1 cellular context compared by ENCODE assay signal in the genomic region with DNA sequence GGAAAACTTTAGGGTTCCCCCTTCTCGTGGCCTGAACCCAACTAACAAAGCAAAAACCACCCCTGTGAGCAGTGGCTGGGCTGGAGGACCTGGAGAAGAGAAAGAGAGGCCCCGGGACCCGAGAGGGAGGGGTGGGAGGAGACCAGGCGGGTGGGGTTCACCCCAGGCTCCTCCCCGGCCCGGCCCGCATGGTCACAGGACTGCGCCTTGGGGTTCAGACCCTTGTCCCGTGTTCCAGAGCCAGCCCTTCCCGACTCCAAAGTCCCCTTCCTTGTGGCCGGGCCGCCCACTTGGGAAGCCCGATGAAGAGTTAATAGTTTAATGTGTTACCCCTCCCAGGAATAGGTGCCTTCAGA.
TF ChIP-seq lines count a peak whose summit lies in the region.

No MANE protein-coding gene starts in this region.

TF ChIP-seq in HepG2, 621 proteins besides CTCF, POLR2A, EP300 and RAD21:
- no peak for TF ChIP-seq FOXA1 (IDR thresholded peaks at IDR 0.05)
- TF ChIP-seq FOXA1 (CRISPR knock-in tag; IDR thresholded peaks at IDR 0.05): no peak
- 0 out of 2 replicates have a peak, but pooled peaks have one; percentile 7 for TF ChIP-seq SALL2 (CRISPR knock-in tag; IDR thresholded peaks at IDR 0.05)
- no peak for TF ChIP-seq HOXA7 (CRISPR knock-in tag; IDR thresholded peaks at IDR 0.05)
- 0 out of 2 replicates have a peak, but pooled peaks have one; percentile 2 for TF ChIP-seq FOXO4 (CRISPR knock-in tag; conservative IDR thresholded peaks at IDR 0.05)
- TF ChIP-seq, protein P1, sequence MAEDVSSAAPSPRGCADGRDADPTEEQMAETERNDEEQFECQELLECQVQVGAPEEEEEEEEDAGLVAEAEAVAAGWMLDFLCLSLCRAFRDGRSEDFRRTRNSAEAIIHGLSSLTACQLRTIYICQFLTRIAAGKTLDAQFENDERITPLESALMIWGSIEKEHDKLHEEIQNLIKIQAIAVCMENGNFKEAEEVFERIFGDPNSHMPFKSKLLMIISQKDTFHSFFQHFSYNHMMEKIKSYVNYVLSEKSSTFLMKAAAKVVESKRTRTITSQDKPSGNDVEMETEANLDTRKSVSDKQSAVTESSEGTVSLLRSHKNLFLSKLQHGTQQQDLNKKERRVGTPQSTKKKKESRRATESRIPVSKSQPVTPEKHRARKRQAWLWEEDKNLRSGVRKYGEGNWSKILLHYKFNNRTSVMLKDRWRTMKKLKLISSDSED (CRISPR knock-in tag; IDR thresholded peaks at IDR 0.05): no peak
- TF ChIP-seq ZSCAN12 (CRISPR knock-in tag; IDR thresholded peaks at IDR 0.05): 0 out of 2 replicates have a peak, but pooled peaks have one; percentile 27
- TF ChIP-seq HIVEP1 (CRISPR knock-in tag; IDR thresholded peaks at IDR 0.05): peak; percentile 4; the same call in 1 of the 2 replicates
- TF ChIP-seq HNF4A (CRISPR knock-in tag; IDR thresholded peaks at IDR 0.05): peak; percentile 10; the same call in 1 of the 2 replicates
- 0 out of 2 replicates have a peak, but pooled peaks have one; percentile 23 for TF ChIP-seq MTF1 (CRISPR knock-in tag; IDR thresholded peaks at IDR 0.05)
- TF ChIP-seq TCF12 (IDR thresholded peaks at IDR 0.05): no peak
- 0 out of 2 replicates have a peak, but pooled peaks have one; percentile 14 for TF ChIP-seq TCF12 (CRISPR knock-in tag; IDR thresholded peaks at IDR 0.05)
- TF ChIP-seq ELK4 (CRISPR knock-in tag; IDR thresholded peaks at IDR 0.05; ENCODE audit: borderline replicate concordance): no peak
- no peak for TF ChIP-seq STAG1 (CRISPR knock-in tag; IDR thresholded peaks at IDR 0.05)
- TF ChIP-seq ZXDC (CRISPR knock-in tag; IDR thresholded peaks at IDR 0.05): 0 out of 2 replicates have a peak, but pooled peaks have one; percentile 10
- no peak for TF ChIP-seq SOX6 (IDR thresholded peaks at IDR 0.05)
- TF ChIP-seq SOX6 (CRISPR knock-in tag; IDR thresholded peaks at IDR 0.05): peak; percentile 12; the same call in 1 of the 2 replicates
